28 cellular contexts compared by ENCODE assay signal in the genomic region with DNA sequence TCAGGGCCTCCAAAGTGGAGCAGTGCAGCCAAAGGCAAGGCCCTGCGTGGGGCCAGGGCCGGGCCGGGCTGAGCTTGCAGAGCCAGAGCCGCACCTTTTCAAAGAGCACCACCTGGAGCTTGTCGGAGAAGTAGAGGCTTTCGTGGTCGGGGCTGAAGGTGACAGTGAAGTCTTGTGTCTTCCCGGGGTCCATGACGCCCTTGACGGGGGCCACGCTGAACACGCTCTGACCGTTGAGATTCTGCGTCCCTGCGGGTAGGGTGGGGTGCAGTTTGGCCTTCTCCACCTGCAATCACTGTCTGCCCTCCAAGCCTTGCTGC. TPM values are rescaled to one million over a fixed set of nuclear protein-coding genes. Genes with fewer than 3 reads are reported as not detected.
DNase-seq lines count a peak whose midpoint lies in the region; ATAC-seq, FAIRE-seq and TF ChIP-seq lines count a peak whose summit lies in the region.
"Had no signal": no experiment of that assay in that cellular context is flagged by ENCODE, and none has a peak within 500 bp of the region (broad histone marks: within the 10 kb centered on the region; RNA-seq: fewer than 3 reads in every experiment).

No MANE protein-coding gene starts in this region.

- peak overlapping the region; percentile 39; the same call in 1 of the 2 replicates for H2BK12ac ChIP-seq in H1 (ENCODE audit: low read depth, low read length)

- no peak overlapping the region for H3K4me3 Mint-ChIP-seq in CD14-positive monocyte
- H3K4me3 Mint-ChIP-seq: CD4-positive, alpha-beta T cell; HFFc6 had no signal

- no peak overlapping the region for H2AK5ac ChIP-seq in H1 (ENCODE audit: low read depth, low read length)

- peak overlapping the region; percentile 27 for H4K91ac ChIP-seq in H1 (replicated peaks; ENCODE audit: insufficient read length, low read length)

- H3K79me1 ChIP-seq in H1 (ENCODE audit: low read depth, low read length), result no peaks in the 10 kb centered on the region

- no peak overlapping the region for H4K5ac ChIP-seq in H1 (ENCODE audit: insufficient read length, low read depth, low read length)

- H3K79me2 ChIP-seq in H1 (ENCODE audit: control insufficient read depth in 1 of 2, insufficient read depth in 2 of 2, low read length in 2 of 2), result no peaks in the 10 kb centered on the region

- H3K4me1 ChIP-seq in H1 (replicated peaks in 1 of 4; ENCODE audit: control insufficient read depth in 3 of 4, insufficient read depth in 4 of 4, low read length in 3 of 4), result peaks cover 0 to 7% (median 6%) of the 10 kb centered on the region in 4 experiments; a peak in 4 of 7 replicates
- H3K4me1 ChIP-seq in pancreas, result peaks cover 0 to 5% (median 0%) of the 10 kb centered on the region in 3 donors
- peaks cover 22% of the 10 kb centered on the region for H3K4me1 ChIP-seq in suprapubic skin
- no peaks in the 10 kb centered on the region for H3K4me1 ChIP-seq in aorta (ENCODE audit: control insufficient read depth in 1 of 2, insufficient read depth in 2 of 2, low read length in 2 of 2)
- H3K4me1 ChIP-seq: BE2C had no signal

- H3K14ac ChIP-seq in H1 (ENCODE audit: insufficient read length), result no peak overlapping the region

- H2AFZ ChIP-seq in H1 (ENCODE audit: low read length), result no peak overlapping the region
- H2AFZ ChIP-seq: GM23248 had no signal

- CTCF ChIA-PET in H1 (lab: Charles Lee; ENCODE audit: partially characterized antibody), result interaction anchor here (0.7 to 3.4 kb wide), 7 partner anchors 20 to 123 kb away, joined by 3 to 21 read pairs (median 5); no protein-coding TSS in a partner anchor

- H2BK20ac ChIP-seq in H1 (ENCODE audit: low read length), result no peak overlapping the region

- H3K9me3 Mint-ChIP-seq in CD14-positive monocyte, result peaks cover 0 to 4% (median 0%) of the 10 kb centered on the region in 7 donors
- H3K9me3 Mint-ChIP-seq: CD4-positive, alpha-beta T cell; HFFc6 had no signal

- intact Hi-C loops in CD14-positive monocyte (cut with micrococcal nuclease) (loop anchor here in 1 of 2 donors (5.0 kb wide), 1 partner anchor 489 kb away; the partner anchor contains the start of gene PEX10), pancreas (cut with DNase I) (no loop called here), aorta (cut with DNase I) (no loop called here)

- DNase-seq in DMS 273 (lab: John Stamatoyannopoulos, UW; ENCODE audit: unreplicated experiment), result peak; percentile 43
- no peak for DNase-seq in DMS 273 treated with DMSO at 0.1 percent for 48 hours (lab: John Stamatoyannopoulos, UW)
- peak; percentile 41 for DNase-seq in CD14-positive monocyte (ENCODE audit: low spot score)
- no peak for DNase-seq in H1 (ENCODE audit: low read depth in 1 of 2, low spot score in 2 of 2)
- DNase-seq in pancreas, result peak in 4 of 6 donors; percentile 15 to 67 (median 48)
- DNase-seq in suprapubic skin (ENCODE audit: low spot score in 2 of 2), result no peak
- DNase-seq in aorta, result no peak
- no peak for DNase-seq in AG08396 (ENCODE audit: low spot score)
- DNase-seq: BE2C; CD4-positive, alpha-beta T cell; GM23248; HFFc6; Kasumi-1; NCI-H1092 treated with DMSO at 0.1 percent for 48 hours; NCI-H1436 treated with DMSO at 0.1 percent for 48 hours; NCI-H187 treated with DMSO at 0.1 percent for 48 hours; NCI-H446 treated with DMSO at 0.1 percent for 48 hours; NCI-H82; NK-92 treated with Interleukin-12 subunit alpha and Interleukin-12 subunit beta, amount 100 ng/mL, for 24 hours; PC-3 had no signal

- peaks cover under 1% of the 10 kb centered on the region; the same call in 1 of the 2 replicates for H3K23me2 ChIP-seq in H1 (ENCODE audit: low read depth, low read length)

- TF ChIP-seq CTCF in CD14-positive monocyte (IDR thresholded peaks at IDR 0.05) (no peak), H1 (IDR thresholded peaks at IDR 0.05; ENCODE audit: control extremely low read depth in 1 of 3, insufficient read depth in 1 of 3, low read depth in 1 of 3, low read length in 3 of 3) (no peak), pancreas (IDR thresholded peaks at IDR 0.05) (no peak), suprapubic skin (IDR thresholded peaks at IDR 0.05) (no peak)

- H3K4ac ChIP-seq in H1 (replicated peaks; ENCODE audit: insufficient read length, low read depth, low read length), result no peak overlapping the region

- H3K9ac ChIP-seq in H1 (replicated peaks in 1 of 4; ENCODE audit: extremely low read depth in 1 of 4, low read depth in 3 of 4, low read length in 3 of 4), result no peak overlapping the region
- H3K9ac ChIP-seq: GM23248 had no signal

- no peak overlapping the region for H3K18ac ChIP-seq in H1 (ENCODE audit: extremely low read depth, low read length)

- H3K36me3 ChIP-seq in H1 (ENCODE audit: control insufficient read depth in 2 of 4, insufficient read depth in 4 of 4, low read length in 3 of 4) (no peaks in the 10 kb centered on the region), pancreas (no peaks in the 10 kb centered on the region), suprapubic skin (no peaks in the 10 kb centered on the region), aorta (ENCODE audit: control insufficient read depth in 1 of 2, insufficient read depth in 2 of 2, low read length in 1 of 2) (no peaks in the 10 kb centered on the region)
- H3K36me3 ChIP-seq: BE2C, HAP-1 had no signal

- H3K4me3 ChIP-seq in H1 (ENCODE audit: extremely low read depth in 1 of 4, insufficient read depth in 2 of 4, low read depth in 3 of 4, low read length in 4 of 4) (no peak overlapping the region), pancreas (no peak overlapping the region), suprapubic skin (no peak overlapping the region), aorta (ENCODE audit: low read length in 2 of 2) (no peak overlapping the region)
- H3K4me3 ChIP-seq: GM23248, HAP-1, K562 had no signal

- 0 out of 2 replicates have a peak overlapping the region, but pooled peaks have one; percentile 88 for H2BK15ac ChIP-seq in H1 (ENCODE audit: low read length)

- H3K27me3 Mint-ChIP-seq in CD14-positive monocyte (ENCODE audit: low read depth in 3 of 3), result peaks cover 4 to 5% (median 4%) of the 10 kb centered on the region in 3 donors
- H3K27me3 Mint-ChIP-seq: CD4-positive, alpha-beta T cell had no signal

- H3K9me3 ChIP-seq in H1 (ENCODE audit: insufficient read depth in 2 of 2, low read depth in 1 of 2, low read length in 1 of 2) (peaks cover 0 to 15% of the 10 kb centered on the region in 2 experiments; a peak in 1 of 4 replicates), pancreas (no peaks in the 10 kb centered on the region), suprapubic skin (no peaks in the 10 kb centered on the region), aorta (ENCODE audit: control insufficient read depth, low read length) (no peaks in the 10 kb centered on the region)
- H3K9me3 ChIP-seq: BE2C, HAP-1 had no signal

- no peak for TF ChIP-seq POLR2A in H1 (IDR thresholded peaks at IDR 0.05; ENCODE audit: control extremely low read depth in 1 of 2, low read depth in 2 of 2, low read length in 2 of 2)
- TF ChIP-seq POLR2A in suprapubic skin (IDR thresholded peaks at IDR 0.05), result no peak

- peaks cover 0 to 2% (median under 1%) of the 10 kb centered on the region in 4 experiments; a peak in 1 of 7 replicates for H3K27me3 ChIP-seq in H1 (replicated peaks in 1 of 4; ENCODE audit: control insufficient read depth in 3 of 4, extremely low read depth in 1 of 4, insufficient read depth in 3 of 4, low read length in 3 of 4)
- no peaks in the 10 kb centered on the region for H3K27me3 ChIP-seq in pancreas
- H3K27me3 ChIP-seq in suprapubic skin, result no peaks in the 10 kb centered on the region
- no peaks in the 10 kb centered on the region for H3K27me3 ChIP-seq in aorta (ENCODE audit: control insufficient read depth in 1 of 2, insufficient read depth in 2 of 2, low read length in 1 of 2)
- H3K27me3 ChIP-seq: BE2C had no signal

- no peak overlapping the region for H3K27ac ChIP-seq in H1 (ENCODE audit: low read depth, low read length)
- no peak overlapping the region for H3K27ac ChIP-seq in pancreas
- no peak overlapping the region for H3K27ac ChIP-seq in suprapubic skin
- H3K27ac ChIP-seq in aorta (ENCODE audit: low read depth in 1 of 2, low read length in 2 of 2), result no peak overlapping the region
- H3K27ac ChIP-seq: 22Rv1, GM23248 had no signal

- no peaks in the 10 kb centered on the region for H4K20me1 ChIP-seq in H1 (replicated peaks in 1 of 2; ENCODE audit: control insufficient read depth in 1 of 2, insufficient read depth in 2 of 2, low read length in 2 of 2)

- FAIRE-seq in H1 (lab: Jason Lieb, UNC) (no peak), pancreas (lab: Jason Lieb, UNC) (no peak)
- FAIRE-seq: D721Med, G401.6 had no signal

- POLR2A ChIA-PET in H1 (lab: Charles Lee; ENCODE audit: partially characterized antibody), result no interaction called here

- H3K4me1 Mint-ChIP-seq in CD14-positive monocyte, result peaks cover 3% of the 10 kb centered on the region

- H4K8ac ChIP-seq in H1 (ENCODE audit: extremely low read depth, insufficient read depth, low read length), result no peak overlapping the region

- TF ChIP-seq EP300 in H1 (IDR thresholded peaks at IDR 0.05; ENCODE audit: borderline replicate concordance in 1 of 2, low read depth in 2 of 2, low read length in 2 of 2) (no peak), suprapubic skin (IDR thresholded peaks at IDR 0.05) (no peak)

- no peak overlapping the region for H2BK5ac ChIP-seq in H1 (ENCODE audit: low read depth, low read length)

- H3K36me3 Mint-ChIP-seq in CD14-positive monocyte, result no peaks in the 10 kb centered on the region

- no peak overlapping the region for H3K27ac Mint-ChIP-seq in CD14-positive monocyte
- H3K27ac Mint-ChIP-seq: CD4-positive, alpha-beta T cell; HFFc6 had no signal

- no peak overlapping the region for H2BK120ac ChIP-seq in H1 (replicated peaks; ENCODE audit: low read depth, low read length)

- ATAC-seq in pancreas (no peak), aorta (ENCODE audit: low FRiP score) (no peak)
- ATAC-seq: K562, PC-3 had no signal

- TF ChIP-seq RAD21 in H1 (IDR thresholded peaks at IDR 0.05 in 1 of 2, conservative IDR thresholded peaks at IDR 0.05 in 1 of 2; ENCODE audit: low read depth in 2 of 2, low read length in 2 of 2), result no peak

- no peak overlapping the region for H3K4me2 ChIP-seq in H1 (ENCODE audit: insufficient read depth in 1 of 2, low read depth in 2 of 2, low read length in 2 of 2)

- no peak overlapping the region for H3K56ac ChIP-seq in H1 (replicated peaks; ENCODE audit: insufficient read length, low read depth, low read length)

- 94% methylated on average over 15 of the region's 15 CpGs; no CpG with 5 or more reads in 1 of the 2 experiments for WGBS in H1 (ENCODE audit: extremely low coverage in 1 of 2, insufficient coverage in 1 of 2, insufficient read length in 1 of 2, insufficient replicate concordance in 2 of 2, low coverage in 1 of 2, low lambda C conversion rate in 2 of 2, missing lambda C conversion rate in 1 of 2), 2 experiments
- WGBS in pancreas, 2 donors, result 67 to 82% methylated on average over 15 of the region's 15 CpGs
- 66% methylated on average over 7 of the region's 15 CpGs for WGBS in suprapubic skin
- 80 to 83% methylated on average over 15 of the region's 15 CpGs for WGBS in aorta, 2 donors

- H3K23ac ChIP-seq in H1 (ENCODE audit: insufficient read length), result no peak overlapping the region

RNA-seq across cellular contexts. Expression of gene TMEM52, which starts 4.6 kb away (rescaled TPM):
- polyA plus RNA-seq in CD14-positive monocyte (not detected), H1 (2011; rRNA removed) (30.2 and 46.3 TPM in 2 replicates), pancreas (100 to 1,000 TPM in 1 of 2 donors, 10 to 100 TPM in 1; 72.2 to 120 TPM), aorta (under 1 TPM in 1 of 2 donors, not detected in 1; 0.13 TPM)
- 14.6 and 15.0 TPM in 2 replicates for total RNA-seq in H1 (2021; fragmentation: NEBNext Ultra II Directional; extraction: Animal tissue kit (Norgen Biotek cat#: 25700))
- 20.9 TPM for polyA plus RNA-seq in H1 (2011; cell fraction: cytosol; rRNA removed)
- polyA plus RNA-seq in H1 (2011; cell fraction: nucleus; rRNA removed), result 36.1 TPM
- polyA plus RNA-seq in H1 (2012, experiment 1 of 2), result 8.4 to 15.3 TPM (median 14.6 TPM) in 4 replicates
- polyA plus RNA-seq in H1 (2012, experiment 2 of 2), result 15.3 TPM
- 21.5 TPM for polyA plus RNA-seq in H1 (2013, experiment 1 of 2)
- 22.3 TPM for polyA plus RNA-seq in H1 (2013, experiment 2 of 2)
- polyA minus RNA-seq in H1 (2011; rRNA and poly(A)+ RNA removed), result 5.1 and 6.6 TPM in 2 replicates
- 6.2 TPM for polyA minus RNA-seq in H1 (2011; cell fraction: cytosol; rRNA and poly(A)+ RNA removed)
- 11.6 TPM for polyA minus RNA-seq in H1 (2011; cell fraction: nucleus; rRNA and poly(A)+ RNA removed)
- total RNA-seq in pancreas (10 to 100 TPM; 43.6 to 98.9 (median 78.6) TPM), suprapubic skin (1 to 10 TPM; 2.2 to 6.0 (median 4.5) TPM), aorta (not detected)
- total RNA-seq: GM23248, M059J had no signal

RNA-seq across cellular contexts. Expression of gene CALML6, which starts 8.6 kb away (rescaled TPM):
- not detected for polyA plus RNA-seq in CD14-positive monocyte
- 0.92 and 1.3 TPM in 2 replicates for total RNA-seq in H1 (2021; fragmentation: NEBNext Ultra II Directional; extraction: Animal tissue kit (Norgen Biotek cat#: 25700))
- 0.54 and 0.96 TPM in 2 replicates for polyA plus RNA-seq in H1 (2011; rRNA removed)
- 1.4 TPM for polyA plus RNA-seq in H1 (2011; cell fraction: cytosol; rRNA removed)
- polyA plus RNA-seq in H1 (2011; cell fraction: nucleus; rRNA removed), result 4.8 TPM
- 1.3 to 1.9 TPM (median 1.7 TPM) in 4 replicates for polyA plus RNA-seq in H1 (2012, experiment 1 of 2)
- 0.84 TPM for polyA plus RNA-seq in H1 (2012, experiment 2 of 2)
- polyA plus RNA-seq in H1 (2013, experiment 1 of 2), result 0.65 TPM
- 0.63 TPM for polyA plus RNA-seq in H1 (2013, experiment 2 of 2)
- polyA minus RNA-seq in H1 (2011; rRNA and poly(A)+ RNA removed), result 0.09 and 0.15 TPM in 2 replicates
- polyA minus RNA-seq in H1 (2011; cell fraction: cytosol; rRNA and poly(A)+ RNA removed), result not detected
- 1.5 TPM for polyA minus RNA-seq in H1 (2011; cell fraction: nucleus; rRNA and poly(A)+ RNA removed)
- 1 to 10 TPM in 3 of 6 donors, under 1 TPM in 3; 0.39 to 1.4 (median 0.86) TPM for total RNA-seq in pancreas
- polyA plus RNA-seq in pancreas, result 1 to 10 TPM; 3.6 to 4.4 TPM
- total RNA-seq in suprapubic skin, result 1 to 10 TPM in 1 of 4 donors, under 1 TPM in 2, not detected in 1; 0.30 to 3.3 (median 0.81) TPM
- 1 to 10 TPM in 1 of 2 donors, not detected in 1; 1.1 TPM for total RNA-seq in aorta
- polyA plus RNA-seq in aorta, result 1 to 10 TPM in 1 of 2 donors, not detected in 1; 4.5 TPM
- total RNA-seq: HT1080, K562, M059J, RPMI7951 had no signal
- polyA plus RNA-seq: GM23248 had no signal

RNA-seq across cellular contexts. Expression of gene GNB1, which starts 32.8 kb away (rescaled TPM):
- polyA plus RNA-seq in CD14-positive monocyte (100 to 1,000 TPM in 1 of 2 donors, 10 to 100 TPM in 1; 41.9 to 111 TPM), H1 (2011; rRNA removed) (343 and 372 TPM in 2 replicates), pancreas (10 to 100 TPM; 42.3 to 71.1 TPM), aorta (100 to 1,000 TPM; 142 to 197 TPM)
- total RNA-seq in H1 (2021; fragmentation: NEBNext Ultra II Directional; extraction: Animal tissue kit (Norgen Biotek cat#: 25700)), result 382 and 394 TPM in 2 replicates
- polyA plus RNA-seq in H1 (2011; cell fraction: cytosol; rRNA removed), result 391 TPM
- polyA plus RNA-seq in H1 (2011; cell fraction: nucleus; rRNA removed), result 286 TPM
- polyA plus RNA-seq in H1 (2012, experiment 1 of 2), result 256 to 341 TPM (median 318 TPM) in 4 replicates
- 110 TPM for polyA plus RNA-seq in H1 (2012, experiment 2 of 2)
- polyA plus RNA-seq in H1 (2013, experiment 1 of 2), result 180 TPM
- polyA plus RNA-seq in H1 (2013, experiment 2 of 2), result 186 TPM
- 482 and 536 TPM in 2 replicates for polyA minus RNA-seq in H1 (2011; rRNA and poly(A)+ RNA removed)
- 250 TPM for polyA minus RNA-seq in H1 (2011; cell fraction: cytosol; rRNA and poly(A)+ RNA removed)
- 104 TPM for polyA minus RNA-seq in H1 (2011; cell fraction: nucleus; rRNA and poly(A)+ RNA removed)
- total RNA-seq in pancreas (100 to 1,000 TPM in 2 of 6 donors, 10 to 100 TPM in 4; 75.4 to 160 (median 97.5) TPM), suprapubic skin (100 to 1,000 TPM; 121 to 159 (median 153) TPM), aorta (100 to 1,000 TPM; 299 to 312 TPM)

Comparison
In these comparisons a context has a peak if more than half of its experiments do, and no peak if none do; other contexts are left out.
1. DNase-seq: peak in DMS 273 (single experiment), CD14-positive monocyte (single experiment) and pancreas (4 of 6); none in DMS 273 treated with DMSO at 0.1 percent for 48 hours (single experiment), H1 (0 of 2), suprapubic skin (0 of 2), aorta (0 of 2) and AG08396 (single experiment).